Comparison of ENCODE assay signal across 18 cellular contexts in the genomic region with DNA sequence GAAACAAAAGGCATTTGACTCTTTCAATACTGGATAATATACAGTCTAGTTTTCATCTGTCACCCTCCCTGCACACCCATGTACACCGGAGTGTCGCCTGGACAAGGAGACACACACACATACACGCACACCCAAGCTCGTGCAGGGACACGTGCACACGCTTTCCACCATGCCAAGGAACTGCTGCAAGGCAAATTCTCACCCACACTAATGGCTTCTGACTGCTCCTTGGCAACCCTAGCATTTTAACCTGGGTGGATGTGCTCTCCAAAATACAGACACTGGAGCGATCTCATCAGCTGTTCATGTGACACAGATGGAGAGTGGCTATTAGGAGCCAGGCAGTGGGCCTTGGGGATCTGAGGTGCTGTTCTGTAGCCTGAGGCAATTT.
DNase-seq lines count a peak whose midpoint lies in the region; TF ChIP-seq lines count a peak whose summit lies in the region.
"Had no signal": no experiment of that assay in that cellular context is flagged by ENCODE, and none has a peak within 500 bp of the region (broad histone marks: within the 10 kb centered on the region; RNA-seq: fewer than 3 reads in every experiment).

No MANE protein-coding gene starts in this region.

- H3K4me2 ChIP-seq in hepatocyte, result peak overlapping the region; percentile 29

- no peaks in the 10 kb centered on the region for H3K9me3 Mint-ChIP-seq in activated CD4-positive, alpha-beta memory T cell treated with anti-CD3 and anti-CD28 coated beads for 36 hours
- H3K9me3 Mint-ChIP-seq: naive thymus-derived CD8-positive, alpha-beta T cell had no signal

- H3K27ac ChIP-seq in HEK293 (ENCODE audit: extremely low read depth, low read depth, low read length) (peak overlapping the region; percentile 77), WERI-Rb-1 (peak overlapping the region; percentile 30), hepatocyte (no peak overlapping the region)
- H3K27ac ChIP-seq: 22Rv1 had no signal

- H2AFZ ChIP-seq in hepatocyte, result no peak overlapping the region

- no peak overlapping the region for H3K4me3 Mint-ChIP-seq in activated CD4-positive, alpha-beta memory T cell treated with anti-CD3 and anti-CD28 coated beads for 36 hours
- H3K4me3 Mint-ChIP-seq: naive thymus-derived CD8-positive, alpha-beta T cell had no signal

- peaks cover 10% of the 10 kb centered on the region for H3K79me2 ChIP-seq in hepatocyte

- POLR2A ChIA-PET in HEK293 (lab: Yijun Ruan, JAX), result interaction anchor here (0.5 to 2.1 kb wide), 2 partner anchors 24 to 63 kb away, joined by 3 to 7 read pairs; no protein-coding TSS in a partner anchor
- POLR2A ChIA-PET in activated CD4-positive, alpha-beta memory T cell treated with anti-CD3 and anti-CD28 coated beads for 36 hours (lab: Charles Lee), result no interaction called here

- H3K36me3 ChIP-seq in HEK293 (ENCODE audit: control insufficient read depth in 2 of 2, insufficient read depth in 1 of 2, low read length in 2 of 2), result peaks cover 0 to 5% of the 10 kb centered on the region in 2 experiments; a peak in 2 of 3 replicates
- peaks cover 73% of the 10 kb centered on the region for H3K36me3 ChIP-seq in WERI-Rb-1
- H3K36me3 ChIP-seq in hepatocyte (replicated peaks; ENCODE audit: insufficient read depth, low read depth), result no peaks in the 10 kb centered on the region

- H3K27me3 ChIP-seq in WERI-Rb-1 (ENCODE audit: insufficient read depth, low read depth, severe bottlenecking), result no peaks in the 10 kb centered on the region
- no peaks in the 10 kb centered on the region for H3K27me3 ChIP-seq in hepatocyte

- H3K27ac Mint-ChIP-seq in activated CD4-positive, alpha-beta memory T cell treated with anti-CD3 and anti-CD28 coated beads for 36 hours, result no peak overlapping the region
- H3K27ac Mint-ChIP-seq: naive thymus-derived CD8-positive, alpha-beta T cell had no signal

- TF ChIP-seq CTCF in HEK293 (tag by site-specific recombination; IDR thresholded peaks at IDR 0.05), result no peak
- no peak for TF ChIP-seq CTCF in WERI-Rb-1 (IDR thresholded peaks at IDR 0.05; ENCODE audit: low read depth, low read length)
- TF ChIP-seq CTCF in hepatocyte (IDR thresholded peaks at IDR 0.05; ENCODE audit: poor library complexity), result no peak

- whole genome bisulfite sequencing in hepatocyte (ENCODE audit: low lambda C conversion rate, missing lambda C conversion rate), result 75% methylated on average over 7 of the region's 7 CpGs

- no peaks in the 10 kb centered on the region for H3K36me3 Mint-ChIP-seq in activated CD4-positive, alpha-beta memory T cell treated with anti-CD3 and anti-CD28 coated beads for 36 hours
- H3K36me3 Mint-ChIP-seq: naive thymus-derived CD8-positive, alpha-beta T cell had no signal

- intact Hi-C loops in activated CD4-positive, alpha-beta memory T cell treated with anti-CD3 and anti-CD28 coated beads for 36 hours (cut with micrococcal nuclease), result no loop called here

- DNase-seq in DMS53 (lab: John Stamatoyannopoulos, UW), result peak; percentile 7
- DNase-seq in DMS53 treated with DMSO at 0.1 percent for 48 hours (lab: John Stamatoyannopoulos, UW; ENCODE audit: unreplicated experiment), result no peak
- DNase-seq in WERI-Rb-1, result no peak
- no peak for DNase-seq in hepatocyte (ENCODE audit: low spot score)
- DNase-seq in activated T-cell treated with anti-CD3 and anti-CD28 coated beads, Interleukin-2, amount 50 U/mL, for 48 hours, result no peak
- DNase-seq in activated CD4-positive, alpha-beta memory T cell treated with anti-CD3 and anti-CD28 coated beads for 36 hours, result no peak
- no peak for DNase-seq in foreskin melanocyte
- DNase-seq: activated gamma-delta T cell treated with Interleukin-2 at 50 U/mL for 16 hours; AML-193; amygdala; Caco-2; hippocampal formation; KG1; mesenchymal stem cell; naive thymus-derived CD8-positive, alpha-beta T cell; T-helper 1 cell had no signal

- H3K9me3 ChIP-seq in HEK293 (ENCODE audit: control insufficient read depth, insufficient read depth, low read depth, low read length) (no peaks in the 10 kb centered on the region), WERI-Rb-1 (ENCODE audit: severe bottlenecking) (no peaks in the 10 kb centered on the region), hepatocyte (ENCODE audit: low read depth) (no peaks in the 10 kb centered on the region)
- H3K9me3 ChIP-seq: Caco-2 had no signal

- no peaks in the 10 kb centered on the region for H3K4me1 Mint-ChIP-seq in activated CD4-positive, alpha-beta memory T cell treated with anti-CD3 and anti-CD28 coated beads for 36 hours (ENCODE audit: low read depth)
- H3K4me1 Mint-ChIP-seq: naive thymus-derived CD8-positive, alpha-beta T cell had no signal

- H3K4me1 ChIP-seq in HEK293 (ENCODE audit: control insufficient read depth, insufficient read depth, low read length), result peaks cover 17% of the 10 kb centered on the region
- H3K4me1 ChIP-seq in hepatocyte (ENCODE audit: insufficient read depth), result peaks cover 24% of the 10 kb centered on the region

- CTCF ChIA-PET in HEK293 (lab: Yijun Ruan, JAX), result interaction anchor here (0.6 kb wide), 1 partner anchor 10 kb away, joined by 3 read pairs; no protein-coding TSS in a partner anchor
- CTCF ChIA-PET in activated CD4-positive, alpha-beta memory T cell treated with anti-CD3 and anti-CD28 coated beads for 36 hours (lab: Charles Lee), result no interaction called here

- no peak overlapping the region for H3K4me3 ChIP-seq in HEK293 (ENCODE audit: low read depth, low read length)
- H3K4me3 ChIP-seq in WERI-Rb-1 (ENCODE audit: low read depth, low read length), result no peak overlapping the region
- H3K4me3 ChIP-seq in hepatocyte, result no peak overlapping the region

- no peaks in the 10 kb centered on the region for H3K27me3 Mint-ChIP-seq in activated CD4-positive, alpha-beta memory T cell treated with anti-CD3 and anti-CD28 coated beads for 36 hours

- H4K20me1 ChIP-seq in hepatocyte (ENCODE audit: insufficient read depth, poor library complexity, severe bottlenecking), result no peaks in the 10 kb centered on the region

- H3K9me2 ChIP-seq in hepatocyte (replicated peaks; ENCODE audit: insufficient read depth), result no peaks in the 10 kb centered on the region

TF ChIP-seq in HEK293, 187 proteins besides CTCF, POLR2A, EP300 and RAD21:
- TF ChIP-seq ZNF169 (tag by site-specific recombination; IDR thresholded peaks at IDR 0.05) (no peak), ZNF433 (tag by site-specific recombination; IDR thresholded peaks at IDR 0.05; ENCODE audit: low read depth) (no peak), ZNF555 (tag by site-specific recombination; conservative IDR thresholded peaks at IDR 0.05) (no peak)
- TF ChIP-seq, protein P1, sequence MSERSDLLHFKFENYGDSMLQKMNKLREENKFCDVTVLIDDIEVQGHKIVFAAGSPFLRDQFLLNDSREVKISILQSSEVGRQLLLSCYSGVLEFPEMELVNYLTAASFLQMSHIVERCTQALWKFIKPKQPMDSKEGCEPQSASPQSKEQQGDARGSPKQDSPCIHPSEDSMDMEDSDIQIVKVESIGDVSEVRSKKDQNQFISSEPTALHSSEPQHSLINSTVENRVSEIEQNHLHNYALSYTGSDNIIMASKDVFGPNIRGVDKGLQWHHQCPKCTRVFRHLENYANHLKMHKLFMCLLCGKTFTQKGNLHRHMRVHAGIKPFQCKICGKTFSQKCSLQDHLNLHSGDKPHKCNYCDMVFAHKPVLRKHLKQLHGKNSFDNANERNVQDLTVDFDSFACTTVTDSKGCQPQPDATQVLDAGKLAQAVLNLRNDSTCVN (tag by site-specific recombination; optimal IDR thresholded peaks at IDR 0.05), result peak; percentile 32
- TF ChIP-seq, protein P2, sequence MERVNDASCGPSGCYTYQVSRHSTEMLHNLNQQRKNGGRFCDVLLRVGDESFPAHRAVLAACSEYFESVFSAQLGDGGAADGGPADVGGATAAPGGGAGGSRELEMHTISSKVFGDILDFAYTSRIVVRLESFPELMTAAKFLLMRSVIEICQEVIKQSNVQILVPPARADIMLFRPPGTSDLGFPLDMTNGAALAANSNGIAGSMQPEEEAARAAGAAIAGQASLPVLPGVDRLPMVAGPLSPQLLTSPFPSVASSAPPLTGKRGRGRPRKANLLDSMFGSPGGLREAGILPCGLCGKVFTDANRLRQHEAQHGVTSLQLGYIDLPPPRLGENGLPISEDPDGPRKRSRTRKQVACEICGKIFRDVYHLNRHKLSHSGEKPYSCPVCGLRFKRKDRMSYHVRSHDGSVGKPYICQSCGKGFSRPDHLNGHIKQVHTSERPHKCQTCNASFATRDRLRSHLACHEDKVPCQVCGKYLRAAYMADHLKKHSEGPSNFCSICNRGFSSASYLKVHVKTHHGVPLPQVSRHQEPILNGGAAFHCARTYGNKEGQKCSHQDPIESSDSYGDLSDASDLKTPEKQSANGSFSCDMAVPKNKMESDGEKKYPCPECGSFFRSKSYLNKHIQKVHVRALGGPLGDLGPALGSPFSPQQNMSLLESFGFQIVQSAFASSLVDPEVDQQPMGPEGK (tag by site-specific recombination; IDR thresholded peaks at IDR 0.05), result peak; percentile 7; the same call in 1 of the 2 replicates
TF ChIP-seq in HEK293: peak in this region for 2.
